13 cellular contexts compared by ENCODE assay signal in genomic region chr6:52603000-52603795, GRCh38. TPM values are rescaled to one million over a fixed set of nuclear protein-coding genes. Genes with fewer than 3 reads are reported as not detected.
DNase-seq lines count a peak whose midpoint lies in the region; ATAC-seq, FAIRE-seq and TF ChIP-seq lines count a peak whose summit lies in the region.
"Had no signal": no experiment of that assay in that cellular context is flagged by ENCODE, and none has a peak within 500 bp of the region (broad histone marks: within the 10 kb centered on the region; RNA-seq: fewer than 3 reads in every experiment).

No MANE protein-coding gene starts in this region.

- peaks cover 35% of the 10 kb centered on the region for H3K4me1 Mint-ChIP-seq in osteocyte (ENCODE audit: unreplicated experiment)

- no peak for TF ChIP-seq CTCF in osteocyte (IDR thresholded peaks at IDR 0.05)

- H3K9me3 Mint-ChIP-seq in osteocyte (ENCODE audit: unreplicated experiment) = no peaks in the 10 kb centered on the region

- H3K4me3 Mint-ChIP-seq in osteocyte (ENCODE audit: unreplicated experiment) = no peak overlapping the region
- H3K4me3 Mint-ChIP-seq: brain had no signal

- peak; percentile 23 for FAIRE-seq in GM12891 (lab: Jason Lieb, UNC)
- FAIRE-seq in frontal cortex (lab: Jason Lieb, UNC) = no peak

- no peak for DNase-seq in GM12891 (ENCODE audit: insufficient read length, low spot score)
- DNase-seq in NCI-H69 (lab: John Stamatoyannopoulos, UW) = peak; percentile 35
- DNase-seq in dedifferentiated amniotic fluid mesenchymal stem cell (ENCODE audit: extremely low spot score) = peak; percentile 38
- no peak for DNase-seq in osteocyte (ENCODE audit: extremely low spot score, unreplicated experiment)
- no peak for DNase-seq in left ventricle myocardium superior
- no peak for DNase-seq in NCI-H1436 treated with DMSO at 0.1 percent for 48 hours (lab: John Stamatoyannopoulos, UW)
- DNase-seq in frontal cortex (ENCODE audit: low spot score in 2 of 2) = no peak
- DNase-seq: activated CD4-positive, alpha-beta T cell treated with anti-CD3 and anti-CD28 coated beads, Interleukin-2, amount 50 U/mL, for 4 hours; heart right ventricle; NCI-H1417 treated with DMSO at 0.1 percent for 48 hours; OCI-M1 had no signal

- H3K27ac Mint-ChIP-seq in osteocyte (ENCODE audit: unreplicated experiment) = peak overlapping the region; percentile 81

- intact Hi-C loops in left ventricle myocardium superior (cut with micrococcal nuclease) = no loop called here

- H3K36me3 Mint-ChIP-seq in osteocyte (ENCODE audit: unreplicated experiment) = no peaks in the 10 kb centered on the region
- H3K36me3 Mint-ChIP-seq: brain had no signal

- TF ChIP-seq POLR2A in GM12891 (IDR thresholded peaks at IDR 0.05; ENCODE audit: low read depth, low read length) = no peak

- no peaks in the 10 kb centered on the region for H3K27me3 Mint-ChIP-seq in osteocyte (ENCODE audit: unreplicated experiment)

- ATAC-seq in left ventricle myocardium superior (no peak), HG02870 (IDR thresholded peaks at IDR 0.05; ENCODE audit: unreplicated experiment) (no peak)
- ATAC-seq: heart right ventricle had no signal

TF ChIP-seq in GM12891, 5 proteins besides CTCF, POLR2A, EP300 and RAD21:
- TF ChIP-seq SPI1 (IDR thresholded peaks at IDR 0.05; ENCODE audit: low read depth, low read length) = no peak
- TF ChIP-seq POLR2AphosphoS5 (IDR thresholded peaks at IDR 0.05; ENCODE audit: low read depth, low read length) = no peak
- no peak for TF ChIP-seq POU2F2 (IDR thresholded peaks at IDR 0.05; ENCODE audit: low read depth, low read length)
- TF ChIP-seq PAX5 (IDR thresholded peaks at IDR 0.05; ENCODE audit: insufficient read depth, low read length, severe bottlenecking) = no peak
- TF ChIP-seq TAF1 (IDR thresholded peaks at IDR 0.05; ENCODE audit: low read depth, low read length) = no peak

RNA-seq across cellular contexts. Expression of gene TRAM2, which starts 26.3 kb away (rescaled TPM):
- 7.5 TPM for polyA plus RNA-seq in GM12891 (2012; ENCODE audit: low read depth, missing spikeins)
- total RNA-seq in osteocyte = 320 and 339 TPM in 2 replicates
- total RNA-seq in left ventricle myocardium superior = 10.4 TPM
- total RNA-seq in frontal cortex = 2.0 TPM

Comparison
In these comparisons a context has a peak if more than half of its experiments do, and no peak if none do; other contexts are left out.
1. DNase-seq: peak in NCI-H69 (single experiment) and dedifferentiated amniotic fluid mesenchymal stem cell (single experiment); none in GM12891 (single experiment), osteocyte (single experiment), left ventricle myocardium superior (single experiment), NCI-H1436 treated with DMSO at 0.1 percent for 48 hours (single experiment) and frontal cortex (0 of 2).
2. RNA of gene TRAM2, which starts 26.3 kb away (total RNA-seq): 320 to 339 TPM in osteocyte; 10.4 TPM in left ventricle myocardium superior (single experiment) and 2.0 TPM in frontal cortex (single experiment); every median in the first group is over 10 times any median in the second.